ENCODE assay signal across 8 cellular contexts in the genomic region with DNA sequence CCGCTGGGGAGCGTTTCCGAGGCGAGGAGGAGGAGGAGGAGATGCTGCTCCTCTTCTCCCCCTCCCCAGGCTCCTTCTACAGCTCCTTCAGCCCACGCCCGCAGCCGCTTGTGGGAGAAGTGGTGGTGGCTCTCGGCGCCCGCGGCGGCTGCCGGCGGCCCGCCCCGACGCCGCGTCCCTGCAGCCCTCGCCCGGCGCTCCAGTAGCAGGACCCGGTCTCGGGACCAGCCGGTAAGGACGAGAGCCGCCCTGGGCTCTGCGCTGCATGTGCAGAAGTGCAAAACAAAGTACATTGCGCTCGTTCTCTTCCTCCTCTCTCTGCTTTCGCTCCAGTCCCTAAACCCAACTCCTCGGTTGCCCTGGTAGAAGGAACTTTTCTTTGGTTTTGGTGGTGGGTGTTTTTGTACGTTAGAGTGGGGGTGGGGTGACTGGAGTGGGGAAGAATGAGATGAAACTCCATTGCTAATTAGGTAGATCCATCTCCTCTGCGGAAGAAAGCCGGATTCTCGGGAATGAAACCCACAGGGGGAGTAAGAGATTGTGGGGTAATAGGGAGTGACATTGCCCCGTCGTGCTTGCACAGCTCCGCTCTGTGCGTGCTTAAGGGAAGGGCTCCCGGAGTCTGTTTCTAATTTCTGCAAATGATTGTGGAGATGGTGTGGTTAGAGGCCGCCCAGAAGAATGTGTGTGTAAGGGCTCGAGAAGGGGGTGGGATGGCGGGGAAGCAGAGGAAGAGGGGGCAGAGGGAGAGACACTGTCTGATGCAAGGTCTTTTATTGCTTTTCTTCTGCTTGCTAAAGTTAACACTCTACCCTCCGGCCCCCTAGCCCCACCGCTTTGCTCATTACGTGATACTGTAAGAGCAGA. TPM values are rescaled to one million over a fixed set of nuclear protein-coding genes. Genes with fewer than 3 reads are reported as not detected.
DNase-seq lines count a peak whose midpoint lies in the region; ATAC-seq and TF ChIP-seq lines count a peak whose summit lies in the region.

No MANE protein-coding gene starts in this region.

- H3K36me3 Mint-ChIP-seq in immature natural killer cell = no peaks in the 10 kb centered on the region

- H4K20me1 ChIP-seq in mammary epithelial cell (ENCODE audit: insufficient read depth, low read length) = no peaks in the 10 kb centered on the region

- peak in 1 of 2 donors; percentile 33 for TF ChIP-seq CTCF in mammary epithelial cell (conservative IDR thresholded peaks at IDR 0.05 in 1 of 2, IDR thresholded peaks at IDR 0.05 in 1 of 2; ENCODE audit: extremely low read depth in 1 of 2, insufficient read depth in 1 of 2, low read depth in 1 of 2, low read length in 2 of 2)

- H3K4me1 ChIP-seq in SJSA1 (replicated peaks) (peaks cover 21% of the 10 kb centered on the region), mammary epithelial cell (ENCODE audit: insufficient read depth, low read length) (peaks cover 33% of the 10 kb centered on the region), skeletal muscle satellite cell (ENCODE audit: control insufficient read depth, insufficient read depth, low read length) (peaks cover 6% of the 10 kb centered on the region)

- peaks cover 0 to 10% (median 4%) of the 10 kb centered on the region in 6 donors for H3K9me3 Mint-ChIP-seq in immature natural killer cell

- H3K4me3 ChIP-seq in SJSA1 (peak overlapping the region; percentile 59), mammary epithelial cell (replicated peaks in 1 of 3; ENCODE audit: insufficient read depth in 1 of 3, low read depth in 2 of 3, low read length in 3 of 3) (peak overlapping the region; percentile 85 to 94 (median 91)), skeletal muscle satellite cell (ENCODE audit: low read length) (peak overlapping the region; percentile 76)

- H3K4me1 Mint-ChIP-seq in immature natural killer cell = peaks cover 12 to 18% of the 10 kb centered on the region in 2 donors

- no peak overlapping the region for H3K27ac Mint-ChIP-seq in immature natural killer cell

- intact Hi-C loops in mammary epithelial cell (cut with micrococcal nuclease) = loop anchor here (1.0 to 10.0 kb wide), 7 partner anchors 37 to 557 kb away; no protein-coding TSS in a partner anchor

- H3K27me3 Mint-ChIP-seq in immature natural killer cell (ENCODE audit: low read depth in 3 of 3) = peaks cover 4 to 14% (median 12%) of the 10 kb centered on the region in 3 donors

- dilution Hi-C loops in mammary epithelial cell (cut with HindIII; ENCODE audit: low sequenced_read_pairs) = no loop called here

- no peaks in the 10 kb centered on the region for H3K9me3 ChIP-seq in SJSA1 (replicated peaks)
- H3K9me3 ChIP-seq in mammary epithelial cell (replicated peaks; ENCODE audit: insufficient read depth, low read length) = no peaks in the 10 kb centered on the region
- no peaks in the 10 kb centered on the region for H3K9me3 ChIP-seq in skeletal muscle satellite cell (replicated peaks; ENCODE audit: low read length)

- H2AFZ ChIP-seq in mammary epithelial cell (ENCODE audit: low read depth, low read length) = peak overlapping the region; percentile 63

- H3K27ac ChIP-seq in SJSA1 (peak overlapping the region; percentile 50), mammary epithelial cell (ENCODE audit: insufficient read depth, low read depth, low read length) (peak overlapping the region; percentile 92)

- BruUV-seq in mammary epithelial cell (replicated peaks; lab: Mats Ljungman, UMichigan) = TSS peak; percentile 21

- WGBS in mammary epithelial cell (ENCODE audit: low coverage, missing lambda C conversion rate) = under 1% methylated on average over 35 of the region's 47 CpGs

- ATAC-seq in GM19351 (IDR thresholded peaks at IDR 0.05; ENCODE audit: unreplicated experiment) (peak; percentile 21), HG03442 (IDR thresholded peaks at IDR 0.05; ENCODE audit: unreplicated experiment) (peak; percentile 18)

- H3K27me3 ChIP-seq in SJSA1 (replicated peaks) (no peaks in the 10 kb centered on the region), mammary epithelial cell (ENCODE audit: insufficient read depth, low read length) (no peaks in the 10 kb centered on the region), skeletal muscle satellite cell (ENCODE audit: control insufficient read depth, insufficient read depth, low read length) (no peaks in the 10 kb centered on the region)

- H3K9ac ChIP-seq in mammary epithelial cell (ENCODE audit: insufficient read depth, low read length) (peak overlapping the region; percentile 98), skeletal muscle satellite cell (ENCODE audit: low read depth, low read length) (peak overlapping the region; percentile 71)

- H3K4me2 ChIP-seq in mammary epithelial cell (ENCODE audit: insufficient read depth, low read depth, low read length) (peak overlapping the region; percentile 88), skeletal muscle satellite cell (ENCODE audit: low read length) (peak overlapping the region; percentile 96)

- peak overlapping the region; percentile 59 to 81 (median 71) for H3K4me3 Mint-ChIP-seq in immature natural killer cell

- CTCF ChIA-PET in mammary epithelial cell (lab: Charles Lee; ENCODE audit: low non-redundant PET) = interaction anchor here (0.7 kb wide), 4 partner anchors 74 to 96 kb away, joined by 4 to 6 read pairs (median 4); no protein-coding TSS in a partner anchor

- H3K36me3 ChIP-seq in SJSA1 = no peaks in the 10 kb centered on the region
- H3K36me3 ChIP-seq in mammary epithelial cell (ENCODE audit: insufficient read depth, low read length) = no peaks in the 10 kb centered on the region
- H3K36me3 ChIP-seq in skeletal muscle satellite cell (ENCODE audit: insufficient read depth, low read length) = no peaks in the 10 kb centered on the region

- DNase-seq in COLO829 (ENCODE audit: low spot score) = peak; percentile 56
- DNase-seq in SJSA1 (ENCODE audit: low read depth in 1 of 2, low spot score in 2 of 2) = peak; percentile 75 to 82
- peak; percentile 66 for DNase-seq in mammary epithelial cell
- no peak for DNase-seq in immature natural killer cell
- no peak for DNase-seq in RKO (ENCODE audit: low spot score)

- in situ Hi-C loops in mammary epithelial cell (cut with MboI; ENCODE audit: low sequenced_read_pairs in 2 of 2) = loop anchor here in 1 of 2 donors (10.0 kb wide), 1 partner anchor 300 kb away; a partner anchor contains a TSS

- H3K79me2 ChIP-seq in mammary epithelial cell (ENCODE audit: insufficient read depth, low read length) = peaks cover 69% of the 10 kb centered on the region

RNA-seq across cellular contexts. Expression of a gene that starts 0.7 kb away (rescaled TPM):
- total RNA-seq in SJSA1 (2014; rRNA removed; shearing (Covaris generic)) = 13.3 and 16.0 TPM in 2 replicates
- 10 to 100 TPM; 60.3 to 60.6 TPM for total RNA-seq in mammary epithelial cell
- polyA plus RNA-seq in mammary epithelial cell (15.6 TPM), immature natural killer cell (not detected)
- polyA minus RNA-seq in mammary epithelial cell = 109 TPM
- 16.2 and 17.0 TPM in 2 replicates for total RNA-seq in skeletal muscle satellite cell (2012; rRNA removed)

Comparison
In these comparisons a context has a peak if more than half of its experiments do, and no peak if none do; other contexts are left out.
1. DNase-seq: peak in COLO829 (single experiment), SJSA1 (2 of 2) and mammary epithelial cell (single experiment); none in immature natural killer cell (0 of 3) and RKO (single experiment).
2. Peak in every context shown above with its lines, with median percentiles within 50 percentile points of each other: H3K4me3 ChIP-seq.